ENCODE assay signal across 17 cellular contexts in the genomic region with DNA sequence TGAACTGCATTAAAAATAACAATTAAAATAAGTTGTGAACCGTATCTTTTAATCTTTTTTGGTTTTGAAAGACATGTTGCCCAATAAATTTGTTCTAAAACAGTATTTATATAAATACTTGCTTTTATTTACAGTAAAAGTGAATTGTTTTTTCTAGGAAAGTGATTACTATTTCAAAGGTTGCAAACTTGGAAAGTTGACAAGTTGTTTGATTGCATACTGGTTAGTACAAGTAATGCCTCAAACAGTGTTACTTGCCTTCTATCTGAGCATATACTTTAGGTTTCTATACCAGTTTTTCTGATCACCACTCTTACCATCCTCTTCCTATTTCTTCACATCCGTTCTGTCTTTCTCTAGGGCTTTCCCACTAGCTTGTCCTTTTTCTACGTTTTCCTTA.
DNase-seq lines count a peak whose midpoint lies in the region; ATAC-seq, FAIRE-seq and TF ChIP-seq lines count a peak whose summit lies in the region.
"Had no signal": no experiment of that assay in that cellular context is flagged by ENCODE, and none has a peak within 500 bp of the region (broad histone marks: within the 10 kb centered on the region; RNA-seq: fewer than 3 reads in every experiment).

No MANE protein-coding gene starts in this region.

- DNase-seq in SIG-M5 treated with dmso at 0.1 percent for 504 hours (lab: John Stamatoyannopoulos, UW; ENCODE audit: unreplicated experiment) (peak; percentile 14), SIG-M5 (lab: John Stamatoyannopoulos, UW) (no peak), K562 (ENCODE audit: extremely low read depth in 1 of 4, low spot score in 3 of 4) (no peak), amygdala (lab: John Stamatoyannopoulos, UW) (no peak), colonic mucosa (no peak), T-helper 17 cell (no peak)
- DNase-seq: ACHN; Calu3; CD4-positive, CD25-positive, alpha-beta regulatory T cell; DMS79 treated with DMSO at 0.1 percent for 48 hours; EL; GM23248 had no signal

- no peak overlapping the region for H3K4me3 Mint-ChIP-seq in T-helper 17 cell
- H3K4me3 Mint-ChIP-seq: CD4-positive, CD25-positive, alpha-beta regulatory T cell had no signal

- intact Hi-C loops in K562 (cut with micrococcal nuclease) (no loop called here), colonic mucosa (cut with DNase I) (no loop called here)

- TF ChIP-seq EP300 in K562 (IDR thresholded peaks at IDR 0.05; ENCODE audit: low read length): no peak

- no peaks in the 10 kb centered on the region for H3K9me3 ChIP-seq in HEK293 (ENCODE audit: control insufficient read depth, insufficient read depth, low read depth, low read length)
- no peaks in the 10 kb centered on the region; the same call in 1 of the 2 replicates for H3K9me3 ChIP-seq in K562 (replicated peaks; ENCODE audit: control insufficient read depth, insufficient read depth, low read depth, low read length)
- H3K9me3 ChIP-seq in colonic mucosa: no peaks in the 10 kb centered on the region
- H3K9me3 ChIP-seq in T-helper 17 cell (ENCODE audit: control insufficient read depth, low read length, poor library complexity, severe bottlenecking): no peaks in the 10 kb centered on the region
- H3K9me3 ChIP-seq: BLaER1 treated with 17β-estradiol and CSF1 and Interleukin-3, amounts not matched to agents 10 nM and 100 nM had no signal

- FAIRE-seq in K562 (lab: Jason Lieb, UNC): no peak
- FAIRE-seq: H54 had no signal

- H3K27me3 Mint-ChIP-seq in T-helper 17 cell: peaks cover 4% of the 10 kb centered on the region
- H3K27me3 Mint-ChIP-seq: CD4-positive, CD25-positive, alpha-beta regulatory T cell had no signal

- H3K4me1 Mint-ChIP-seq in T-helper 17 cell: peaks cover 3% of the 10 kb centered on the region
- H3K4me1 Mint-ChIP-seq: CD4-positive, CD25-positive, alpha-beta regulatory T cell had no signal

- CTCF ChIA-PET in HEK293 (lab: Yijun Ruan, JAX) (interaction anchor here (0.6 kb wide), 1 partner anchor 121 kb away, joined by 3 read pairs; no protein-coding TSS in a partner anchor), K562 (lab: Yijun Ruan, JAX; ENCODE audit: low intra/inter-chr PET ratio) (no interaction called here)

- no peak overlapping the region for H2AFZ ChIP-seq in K562 (ENCODE audit: low read depth, low read length)
- H2AFZ ChIP-seq: GM23248 had no signal

- no peak for TF ChIP-seq CTCF in HEK293 (tag by site-specific recombination; IDR thresholded peaks at IDR 0.05)
- no peak for TF ChIP-seq CTCF in K562 (IDR thresholded peaks at IDR 0.05 in 2 of 3, conservative IDR thresholded peaks at IDR 0.05 in 1 of 3; ENCODE audit: insufficient read depth in 2 of 3, low read depth in 1 of 3, low read length in 3 of 3)
- TF ChIP-seq CTCF in colonic mucosa (IDR thresholded peaks at IDR 0.05): no peak

- H3K27me3 ChIP-seq in K562 (ENCODE audit: control insufficient read depth in 2 of 2, insufficient read depth in 2 of 2, low read length in 2 of 2) (no peaks in the 10 kb centered on the region), colonic mucosa (no peaks in the 10 kb centered on the region)
- H3K27me3 ChIP-seq: BLaER1 treated with 17β-estradiol and CSF1 and Interleukin-3, amounts not matched to agents 10 nM and 100 nM had no signal

- no peaks in the 10 kb centered on the region for H3K9me1 ChIP-seq in K562 (ENCODE audit: control insufficient read depth, insufficient read depth, low read length)

- H3K27ac ChIP-seq in HEK293 (ENCODE audit: extremely low read depth, low read depth, low read length): no peak overlapping the region
- H3K27ac ChIP-seq in K562 (ENCODE audit: extremely low read depth, low read depth, low read length): no peak overlapping the region
- H3K27ac ChIP-seq in colonic mucosa: no peak overlapping the region
- H3K27ac ChIP-seq: BLaER1 treated with 17β-estradiol and CSF1 and Interleukin-3, amounts not matched to agents 10 nM and 100 nM; GM23248; HL-60 had no signal

- peaks cover 16% of the 10 kb centered on the region for H3K4me1 ChIP-seq in HEK293 (ENCODE audit: control insufficient read depth, insufficient read depth, low read length)
- H3K4me1 ChIP-seq in K562 (replicated peaks in 1 of 2; ENCODE audit: control insufficient read depth in 2 of 2, insufficient read depth in 2 of 2, low read length in 2 of 2): no peaks in the 10 kb centered on the region
- no peaks in the 10 kb centered on the region for H3K4me1 ChIP-seq in colonic mucosa

- no peak overlapping the region for H3K4me3 ChIP-seq in HEK293 (ENCODE audit: low read depth, low read length)
- no peak overlapping the region for H3K4me3 ChIP-seq in K562
- H3K4me3 ChIP-seq in colonic mucosa: no peak overlapping the region
- H3K4me3 ChIP-seq: BLaER1 treated with 17β-estradiol and CSF1 and Interleukin-3, amounts not matched to agents 10 nM and 100 nM; GM23248 had no signal

- H3K27ac Mint-ChIP-seq in T-helper 17 cell: no peak overlapping the region
- H3K27ac Mint-ChIP-seq: CD4-positive, CD25-positive, alpha-beta regulatory T cell had no signal

- 0% methylated on average over 3 of the region's 3 CpGs for WGBS in K562 (ENCODE audit: insufficient coverage, low coverage, missing lambda C conversion rate)

- no peaks in the 10 kb centered on the region for H3K36me3 Mint-ChIP-seq in T-helper 17 cell (ENCODE audit: low read depth)
- H3K36me3 Mint-ChIP-seq: CD4-positive, CD25-positive, alpha-beta regulatory T cell had no signal

- H4K20me1 ChIP-seq in K562 (replicated peaks; ENCODE audit: control insufficient read depth, insufficient read depth, low read length): no peaks in the 10 kb centered on the region
- H4K20me1 ChIP-seq: BLaER1 treated with 17β-estradiol and CSF1 and Interleukin-3, amounts not matched to agents 10 nM and 100 nM had no signal

- no peak overlapping the region for H3K4me2 ChIP-seq in K562 (ENCODE audit: insufficient read depth, low read length)

- no peak for TF ChIP-seq POLR2A in K562 (conservative IDR thresholded peaks at IDR 0.05)

- H3K9ac ChIP-seq in K562 (ENCODE audit: insufficient read depth in 1 of 2, low read depth in 2 of 2, low read length in 2 of 2) (no peak overlapping the region), colonic mucosa (ENCODE audit: low read depth in 2 of 2, low read length in 2 of 2) (no peak overlapping the region)
- H3K9ac ChIP-seq: BLaER1 treated with 17β-estradiol and CSF1 and Interleukin-3, amounts not matched to agents 10 nM and 100 nM; GM23248 had no signal

- ATAC-seq in K562 (no peak), T-helper 17 cell (no peak)
- ATAC-seq: HCT116 had no signal

- in situ Hi-C loops in K562 (cut with MboI): no loop called here

- BruUV-seq in K562 (replicated peaks; lab: Mats Ljungman, UMichigan): no TSS peak

- POLR2A ChIA-PET in HEK293 (lab: Yijun Ruan, JAX) (no interaction called here), K562 (lab: Yijun Ruan, JAX) (no interaction called here)

- H3K79me2 ChIP-seq in K562 (ENCODE audit: control insufficient read depth, insufficient read depth, low read length): no peaks in the 10 kb centered on the region

- TF ChIP-seq RAD21 in K562 (CRISPR knock-in tag; conservative IDR thresholded peaks at IDR 0.05 in 1 of 2, IDR thresholded peaks at IDR 0.05 in 1 of 2): no peak

- H3K36me3 ChIP-seq in HEK293 (ENCODE audit: control insufficient read depth in 2 of 2, insufficient read depth in 1 of 2, low read length in 2 of 2) (no peaks in the 10 kb centered on the region), K562 (ENCODE audit: control insufficient read depth, insufficient read depth, low read length) (no peaks in the 10 kb centered on the region), colonic mucosa (no peaks in the 10 kb centered on the region)
- H3K36me3 ChIP-seq: BLaER1 treated with 17β-estradiol and CSF1 and Interleukin-3, amounts not matched to agents 10 nM and 100 nM had no signal

TF ChIP-seq in HEK293, 187 proteins besides CTCF, POLR2A, EP300 and RAD21 (continues in another document):
- TF ChIP-seq SP7 (tag by site-specific recombination; IDR thresholded peaks at IDR 0.05) (no peak), ZBTB44 (tag by site-specific recombination; IDR thresholded peaks at IDR 0.05) (no peak), ZNF658 (tag by site-specific recombination; IDR thresholded peaks at IDR 0.05) (no peak)

TF ChIP-seq in K562, 482 proteins besides CTCF, POLR2A, EP300 and RAD21 (continues in another document):
- TF ChIP-seq, protein P1, sequence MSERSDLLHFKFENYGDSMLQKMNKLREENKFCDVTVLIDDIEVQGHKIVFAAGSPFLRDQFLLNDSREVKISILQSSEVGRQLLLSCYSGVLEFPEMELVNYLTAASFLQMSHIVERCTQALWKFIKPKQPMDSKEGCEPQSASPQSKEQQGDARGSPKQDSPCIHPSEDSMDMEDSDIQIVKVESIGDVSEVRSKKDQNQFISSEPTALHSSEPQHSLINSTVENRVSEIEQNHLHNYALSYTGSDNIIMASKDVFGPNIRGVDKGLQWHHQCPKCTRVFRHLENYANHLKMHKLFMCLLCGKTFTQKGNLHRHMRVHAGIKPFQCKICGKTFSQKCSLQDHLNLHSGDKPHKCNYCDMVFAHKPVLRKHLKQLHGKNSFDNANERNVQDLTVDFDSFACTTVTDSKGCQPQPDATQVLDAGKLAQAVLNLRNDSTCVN (CRISPR knock-in tag; IDR thresholded peaks at IDR 0.05): no peak
- TF ChIP-seq MXD1 (CRISPR knock-in tag; IDR thresholded peaks at IDR 0.05; ENCODE audit: borderline replicate concordance, poor library complexity, severe bottlenecking) (no peak), U2AF2 (optimal IDR thresholded peaks at IDR 0.05; ENCODE audit: low read depth, low read length) (peak; percentile 17), ID3 (CRISPR knock-in tag; IDR thresholded peaks at IDR 0.05) (no peak), ID3 (tag; IDR thresholded peaks at IDR 0.05) (no peak)
